In genomic region chr20:50023116-50023802, GRCh38 we compare ENCODE assay signal across 27 cellular contexts. TPM values are rescaled to one million over a fixed set of nuclear protein-coding genes. Genes with fewer than 3 reads are reported as not detected.
A peak's percentile ranks its signal among the peaks of the same experiment; 100 is the strongest.
DNase-seq lines count a peak whose midpoint lies in the region; ATAC-seq, FAIRE-seq and TF ChIP-seq lines count a peak whose summit lies in the region.
"Had no signal": no experiment of that assay in that cellular context is flagged by ENCODE, and none has a peak within 500 bp of the region (broad histone marks: within the 10 kb centered on the region; RNA-seq: fewer than 3 reads in every experiment).

No MANE protein-coding gene starts in this region.

- H3K27me3 ChIP-seq in AG04450 (ENCODE audit: control insufficient read depth, insufficient read depth, low read length) = no peaks in the 10 kb centered on the region
- H3K27me3 ChIP-seq in PC-3 (ENCODE audit: low read length) = no peaks in the 10 kb centered on the region
- H3K27me3 ChIP-seq: esophagus muscularis mucosa, neutrophil had no signal

- no peak overlapping the region for H3K4me2 ChIP-seq in PC-3 (ENCODE audit: low read length)

- POLR2A ChIA-PET in AG04450 (lab: Yijun Ruan, JAX) (no interaction called here), MCF 10A (lab: Yijun Ruan, JAX) (no interaction called here), PC-3 (lab: Charles Lee; ENCODE audit: unreplicated experiment) (no interaction called here)

- H3K27me3 Mint-ChIP-seq in MCF 10A (ENCODE audit: insufficient read depth, unreplicated experiment) = no peaks in the 10 kb centered on the region
- peaks cover 4 to 10% (median 5%) of the 10 kb centered on the region in 3 donors for H3K27me3 Mint-ChIP-seq in naive B cell
- H3K27me3 Mint-ChIP-seq: activated B cell treated with CpG ODN at 0.5 μM for 24 hours; activated naive CD8-positive, alpha-beta T cell treated with anti-CD3 and anti-CD28 coated beads for 36 hours; stimulated activated naive CD8-positive, alpha-beta T cell treated with anti-CD3 and anti-CD28 coated beads, Interleukin-15, Interleukin-2, amounts not matched to agents 100 ng/mL and 50 ng/mL, for 24 hours had no signal

- no peak overlapping the region for H3K9ac ChIP-seq in PC-3 (ENCODE audit: low read length)

- no peak overlapping the region for H3K4me3 ChIP-seq in AG04450 (ENCODE audit: low read depth, low read length)
- no peak overlapping the region for H3K4me3 ChIP-seq in PC-3 (ENCODE audit: low read length)
- H3K4me3 ChIP-seq: esophagus muscularis mucosa, thoracic aorta had no signal

- no peak for DNase-seq in AG04450 (ENCODE audit: low read depth, low spot score)
- DNase-seq in HTR-8/SVneo (ENCODE audit: insufficient read length, low spot score) = no peak
- peak; percentile 30 for DNase-seq in MCF 10A (ENCODE audit: unreplicated experiment)
- DNase-seq in naive B cell = no peak
- DNase-seq in PC-3 = no peak
- DNase-seq: activated B cell treated with CpG ODN at 0.5 μM for 24 hours; activated CD4-positive, alpha-beta memory T cell treated with anti-CD3 and anti-CD28 coated beads, Interleukin-2, amount 10 ng/mL, durations not matched to agents 7 days and 5 days; activated naive CD8-positive, alpha-beta T cell treated with anti-CD3 and anti-CD28 coated beads for 36 hours; aorta; COR-L47; DND-41; endodermal cell; foreskin melanocyte; GOT3; left cardiac atrium; NCI-H1092; NCI-H187 treated with DMSO at 0.1 percent for 48 hours; NCI-H69; T-cell had no signal

- BruUV-seq in MCF 10A (replicated peaks; lab: Mats Ljungman, UMichigan) (no TSS peak), PC-3 (replicated peaks; lab: Mats Ljungman, UMichigan) (no TSS peak)

- peak overlapping the region; percentile 13 for H3K27ac Mint-ChIP-seq in MCF 10A (ENCODE audit: low read depth, unreplicated experiment)
- peak overlapping the region in 1 of 6 donors; percentile 70 for H3K27ac Mint-ChIP-seq in naive B cell
- H3K27ac Mint-ChIP-seq: activated B cell treated with CpG ODN at 0.5 μM for 24 hours; activated CD4-positive, alpha-beta memory T cell treated with anti-CD3 and anti-CD28 coated beads, Interleukin-2, amount 10 ng/mL, durations not matched to agents 7 days and 5 days; activated naive CD8-positive, alpha-beta T cell treated with anti-CD3 and anti-CD28 coated beads for 36 hours; endodermal cell; stimulated activated naive CD8-positive, alpha-beta T cell treated with anti-CD3 and anti-CD28 coated beads, Interleukin-15, Interleukin-2, amounts not matched to agents 100 ng/mL and 50 ng/mL, for 24 hours; T-cell had no signal

- H3K4me1 Mint-ChIP-seq in MCF 10A (ENCODE audit: insufficient read depth, unreplicated experiment) (peaks cover 29% of the 10 kb centered on the region), naive B cell (peaks cover under 1 to 6% (median 3%) of the 10 kb centered on the region in 3 donors)
- H3K4me1 Mint-ChIP-seq: endodermal cell, T-cell had no signal

- FAIRE-seq in HTR-8/SVneo (lab: Jason Lieb, UNC) = peak; percentile 16

- TF ChIP-seq CTCF in AG04450 (IDR thresholded peaks at IDR 0.05; ENCODE audit: low read depth, low read length) (no peak), MCF 10A (IDR thresholded peaks at IDR 0.05; ENCODE audit: unreplicated experiment) (no peak), PC-3 (conservative IDR thresholded peaks at IDR 0.05; ENCODE audit: low read depth, low read length) (no peak)

- intact Hi-C loops in MCF 10A (cut with micrococcal nuclease) = no loop called here
- intact Hi-C loops in PC-3 (cut with micrococcal nuclease) = no loop called here

- H3K27ac ChIP-seq in AG04450 (ENCODE audit: low read depth, low read length) (peak overlapping the region; percentile 11), PC-3 (ENCODE audit: low read length) (no peak overlapping the region)
- H3K27ac ChIP-seq: esophagus muscularis mucosa, neutrophil, RWPE1, thoracic aorta had no signal

- H3K4me3 Mint-ChIP-seq in MCF 10A (ENCODE audit: unreplicated experiment) = no peak overlapping the region
- no peak overlapping the region for H3K4me3 Mint-ChIP-seq in naive B cell
- H3K4me3 Mint-ChIP-seq: activated B cell treated with CpG ODN at 0.5 μM for 24 hours; activated CD4-positive, alpha-beta memory T cell treated with anti-CD3 and anti-CD28 coated beads, Interleukin-2, amount 10 ng/mL, durations not matched to agents 7 days and 5 days; activated naive CD8-positive, alpha-beta T cell treated with anti-CD3 and anti-CD28 coated beads for 36 hours; endodermal cell; stimulated activated naive CD8-positive, alpha-beta T cell treated with anti-CD3 and anti-CD28 coated beads, Interleukin-15, Interleukin-2, amounts not matched to agents 100 ng/mL and 50 ng/mL, for 24 hours; T-cell had no signal

- no peaks in the 10 kb centered on the region for H3K36me3 ChIP-seq in PC-3 (ENCODE audit: low read depth, low read length)
- H3K36me3 ChIP-seq: esophagus muscularis mucosa, neutrophil, thoracic aorta had no signal

- H3K36me3 Mint-ChIP-seq in MCF 10A (ENCODE audit: insufficient read depth, unreplicated experiment) (peaks cover 6% of the 10 kb centered on the region), naive B cell (no peaks in the 10 kb centered on the region)
- H3K36me3 Mint-ChIP-seq: activated naive CD8-positive, alpha-beta T cell treated with anti-CD3 and anti-CD28 coated beads for 36 hours; T-cell had no signal

- no peaks in the 10 kb centered on the region for H3K9me2 ChIP-seq in PC-3 (replicated peaks; ENCODE audit: low read length)

- H3K4me1 ChIP-seq in PC-3 (ENCODE audit: insufficient read depth, low read length) = peaks cover 29% of the 10 kb centered on the region

- CTCF ChIA-PET in AG04450 (lab: Charles Lee) = no interaction called here
- CTCF ChIA-PET in MCF 10A (lab: Yijun Ruan, JAX) = interaction anchor here (0.6 kb wide), 1 partner anchor 483 kb away, joined by 3 read pairs; no protein-coding TSS in a partner anchor
- CTCF ChIA-PET in PC-3 (lab: Charles Lee) = no interaction called here

- H3F3A ChIP-seq in PC-3 (ENCODE audit: low read length, unreplicated experiment) = no peaks in the 10 kb centered on the region

- H2AFZ ChIP-seq in PC-3 (ENCODE audit: low read length) = no peak overlapping the region

- no peaks in the 10 kb centered on the region for H4K20me1 ChIP-seq in PC-3 (ENCODE audit: low read length)

- H3K79me2 ChIP-seq in PC-3 (ENCODE audit: low read length) = no peaks in the 10 kb centered on the region

- ATAC-seq in naive B cell (ENCODE audit: low read depth in 2 of 2) (peak; percentile 23 to 40), GM18867 (IDR thresholded peaks at IDR 0.05; ENCODE audit: unreplicated experiment) (no peak), HG03354 (IDR thresholded peaks at IDR 0.05; ENCODE audit: poor library complexity, severe bottlenecking, unreplicated experiment) (no peak), GM18502 (IDR thresholded peaks at IDR 0.05; ENCODE audit: poor library complexity, unreplicated experiment) (no peak), PC-3 (no peak)
- ATAC-seq: left cardiac atrium, T-cell had no signal

- H3K9me3 Mint-ChIP-seq in MCF 10A (ENCODE audit: unreplicated experiment) (no peaks in the 10 kb centered on the region), naive B cell (no peaks in the 10 kb centered on the region)
- H3K9me3 Mint-ChIP-seq: activated B cell treated with CpG ODN at 0.5 μM for 24 hours; activated CD4-positive, alpha-beta memory T cell treated with anti-CD3 and anti-CD28 coated beads, Interleukin-2, amount 10 ng/mL, durations not matched to agents 7 days and 5 days; activated naive CD8-positive, alpha-beta T cell treated with anti-CD3 and anti-CD28 coated beads for 36 hours; endodermal cell; stimulated activated naive CD8-positive, alpha-beta T cell treated with anti-CD3 and anti-CD28 coated beads, Interleukin-15, Interleukin-2, amounts not matched to agents 100 ng/mL and 50 ng/mL, for 24 hours; T-cell had no signal

- H3K9me3 ChIP-seq in AG04450 (ENCODE audit: control insufficient read depth, insufficient read depth, low read length) = no peaks in the 10 kb centered on the region; the same call in 1 of the 2 replicates
- no peaks in the 10 kb centered on the region for H3K9me3 ChIP-seq in PC-3 (ENCODE audit: low read length)
- H3K9me3 ChIP-seq: esophagus muscularis mucosa, neutrophil, thoracic aorta had no signal

RNA-seq across cellular contexts. Expression of gene SNAI1, which starts 40.5 kb away (rescaled TPM):
- 2.3 and 3.5 TPM in 2 replicates for polyA plus RNA-seq in AG04450 (2011; rRNA removed)
- 1.7 and 3.2 TPM in 2 replicates for polyA minus RNA-seq in AG04450 (2011; rRNA and poly(A)+ RNA removed)
- total RNA-seq in MCF 10A (2022) = 0.17 and 0.23 TPM in 2 replicates
- polyA plus RNA-seq in naive B cell (ENCODE audit: low read depth in 6 of 6) = 1 to 10 TPM in 1 of 6 donors, under 1 TPM in 4, not detected in 1; 0.36 to 1.8 (median 0.73) TPM
- total RNA-seq in PC-3 (2014; rRNA removed) = 5.4 and 6.2 TPM in 2 replicates

Comparison
In these comparisons a context has a peak if more than half of its experiments do, and no peak if none do; other contexts are left out.
1. ATAC-seq: peak in naive B cell (2 of 2); none in GM18867 (single experiment), HG03354 (single experiment), GM18502 (single experiment) and PC-3 (single experiment).